In genomic region chr20:47027042-47027441, GRCh38 we compare ENCODE assay signal across 16 cellular contexts.
"Had no signal": no experiment of that assay in that cellular context is flagged by ENCODE, and none has a peak within 500 bp of the region (broad histone marks: within the 10 kb centered on the region; RNA-seq: fewer than 3 reads in every experiment).

No MANE protein-coding gene starts in this region.

- H3K4me1 ChIP-seq: gastrocnemius medialis, tibial artery had no signal

- H3K4me3 ChIP-seq: gastrocnemius medialis, left lung, stomach, tibial artery had no signal

- H3K9me3 Mint-ChIP-seq: activated CD4-positive, alpha-beta memory T cell treated with anti-CD3 and anti-CD28 coated beads for 36 hours; endodermal cell had no signal

- ATAC-seq: gastrocnemius medialis, left lung had no signal

- H3K36me3 ChIP-seq: gastrocnemius medialis, left lung had no signal

- H3K4me3 Mint-ChIP-seq: activated CD4-positive, alpha-beta memory T cell treated with anti-CD3 and anti-CD28 coated beads for 36 hours; activated naive CD8-positive, alpha-beta T cell treated with anti-CD3 and anti-CD28 coated beads, Interleukin-2, amount 10 ng/mL, durations not matched to agents 7 days and 5 days; endodermal cell; memory B cell; nephron had no signal

- H3K27ac Mint-ChIP-seq: activated CD4-positive, alpha-beta memory T cell treated with anti-CD3 and anti-CD28 coated beads for 36 hours; activated naive CD8-positive, alpha-beta T cell treated with anti-CD3 and anti-CD28 coated beads, Interleukin-2, amount 10 ng/mL, durations not matched to agents 7 days and 5 days; endodermal cell; memory B cell had no signal

- DNase-seq: activated CD4-positive, alpha-beta memory T cell treated with anti-CD3 and anti-CD28 coated beads for 36 hours; activated CD4-positive, alpha-beta T cell treated with anti-CD3 and anti-CD28 coated beads for 1 hour; activated gamma-delta T cell treated with Interleukin-2 at 50 U/mL for 16 hours; activated naive CD8-positive, alpha-beta T cell treated with anti-CD3 and anti-CD28 coated beads, Interleukin-2, amount 10 ng/mL, durations not matched to agents 7 days and 5 days; activated T-cell treated with anti-CD3 and anti-CD28 coated beads, Interleukin-2, amount 50 U/mL, for 48 hours; anterior cingulate cortex; endodermal cell; gastrocnemius medialis; islet precursor cell; left lung; occipital lobe; stimulated activated CD4-positive, alpha-beta T cell treated with anti-CD3 and anti-CD28 coated beads, Interleukin-2, amount 100 ng/mL, for 48 hours; stomach; tibial artery had no signal

- H3K4me1 Mint-ChIP-seq: activated naive CD8-positive, alpha-beta T cell treated with anti-CD3 and anti-CD28 coated beads, Interleukin-2, amount 10 ng/mL, durations not matched to agents 7 days and 5 days; endodermal cell had no signal

- H3K27ac ChIP-seq: gastrocnemius medialis, left lung, stomach, tibial artery had no signal

- H3K27me3 ChIP-seq: gastrocnemius medialis had no signal

- H3K36me3 Mint-ChIP-seq: activated CD4-positive, alpha-beta memory T cell treated with anti-CD3 and anti-CD28 coated beads for 36 hours; activated naive CD8-positive, alpha-beta T cell treated with anti-CD3 and anti-CD28 coated beads, Interleukin-2, amount 10 ng/mL, durations not matched to agents 7 days and 5 days had no signal
